In the genomic region with DNA sequence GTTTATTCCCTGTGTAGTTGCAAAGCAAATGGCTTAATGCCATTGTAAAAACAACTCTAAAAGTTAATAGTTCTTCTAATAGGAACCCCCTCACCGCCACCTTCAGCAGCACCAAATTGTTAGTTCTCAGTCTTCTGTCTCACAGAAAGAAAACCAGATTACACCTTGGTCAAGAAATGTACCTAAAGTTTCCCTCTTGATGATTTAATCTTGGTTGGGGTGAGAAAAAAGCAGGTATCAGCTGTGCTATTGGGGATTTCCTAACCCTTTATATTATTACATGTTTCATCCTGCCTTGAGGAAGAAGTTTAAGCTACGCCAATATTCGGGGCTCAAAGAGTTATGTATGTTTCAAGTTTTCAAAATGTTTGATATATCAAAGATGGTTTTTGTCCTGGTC, we compare ENCODE assay signal across 13 cellular contexts. TPM values are rescaled to one million over a fixed set of nuclear protein-coding genes. Genes with fewer than 3 reads are reported as not detected.
DNase-seq lines count a peak whose midpoint lies in the region; ATAC-seq, FAIRE-seq and TF ChIP-seq lines count a peak whose summit lies in the region.
"Had no signal": no experiment of that assay in that cellular context is flagged by ENCODE, and none has a peak within 500 bp of the region (broad histone marks: within the 10 kb centered on the region; RNA-seq: fewer than 3 reads in every experiment).

No MANE protein-coding gene starts in this region.

- in situ Hi-C loops in GM12878 (cut with MboI) = no loop called here

- ATAC-seq in activated CD4-positive, alpha-beta T cell treated with anti-CD3 and anti-CD28 coated beads for 36 hours = peak; percentile 60
- ATAC-seq in HG02798 (IDR thresholded peaks at IDR 0.05; ENCODE audit: poor library complexity, unreplicated experiment) (peak; percentile 28), GM12878 (peak; percentile 64), GM18517 (IDR thresholded peaks at IDR 0.05; ENCODE audit: unreplicated experiment) (no peak), HG02840 (IDR thresholded peaks at IDR 0.05; ENCODE audit: low FRiP score, unreplicated experiment) (no peak)
- ATAC-seq: Right ventricle myocardium inferior had no signal

- no peak overlapping the region for H3K27ac ChIP-seq in GM12878 (ENCODE audit: control insufficient read depth, insufficient read depth)
- no peak overlapping the region for H3K27ac ChIP-seq in neural progenitor cell
- no peak overlapping the region for H3K27ac ChIP-seq in ascending aorta
- H3K27ac ChIP-seq: 22Rv1; BLaER1 treated with 17β-estradiol and CSF1 and Interleukin-3, amounts not matched to agents 10 nM and 100 nM; HL-60 had no signal

- TF ChIP-seq CTCF in GM12878 (IDR thresholded peaks at IDR 0.05 in 2 of 3, conservative IDR thresholded peaks at IDR 0.05 in 1 of 3; ENCODE audit: control insufficient read depth in 2 of 3, extremely low read depth in 1 of 3, insufficient read depth in 1 of 3, low read depth in 3 of 3, low read length in 3 of 3) = no peak
- no peak for TF ChIP-seq CTCF in neural progenitor cell (IDR thresholded peaks at IDR 0.05)
- TF ChIP-seq CTCF in ascending aorta (IDR thresholded peaks at IDR 0.05) = no peak

- H3K27me3 ChIP-seq in GM12878 (replicated peaks in 1 of 2; ENCODE audit: control insufficient read depth in 2 of 2, insufficient read depth in 2 of 2, low read length in 1 of 2) (peaks cover 0 to 2% of the 10 kb centered on the region in 2 experiments; a peak in 1 of 4 replicates), neural progenitor cell (no peaks in the 10 kb centered on the region), ascending aorta (no peaks in the 10 kb centered on the region)
- H3K27me3 ChIP-seq: BLaER1 treated with 17β-estradiol and CSF1 and Interleukin-3, amounts not matched to agents 10 nM and 100 nM had no signal

- no peak for TF ChIP-seq POLR2A in GM12878 (IDR thresholded peaks at IDR 0.05; ENCODE audit: low read depth, low read length)

- H2AFZ ChIP-seq in GM12878 (ENCODE audit: control insufficient read depth, low read depth, low read length) (no peak overlapping the region), neural progenitor cell (replicated peaks) (no peak overlapping the region)

- no peak overlapping the region for H3K4me3 Mint-ChIP-seq in activated CD4-positive, alpha-beta T cell treated with anti-CD3 and anti-CD28 coated beads for 36 hours
- H3K4me3 Mint-ChIP-seq in neural progenitor cell = no peak overlapping the region

- H3K4me3 ChIP-seq in GM12878 (no peak overlapping the region), neural progenitor cell (no peak overlapping the region), ascending aorta (no peak overlapping the region)
- H3K4me3 ChIP-seq: BLaER1 treated with 17β-estradiol and CSF1 and Interleukin-3, amounts not matched to agents 10 nM and 100 nM had no signal

- DNase-seq in activated CD4-positive, alpha-beta T cell treated with anti-CD3 and anti-CD28 coated beads for 36 hours = no peak
- DNase-seq in activated CD4-positive, alpha-beta T cell treated with anti-CD3 and anti-CD28 coated beads for 1 hour = no peak
- DNase-seq in GM12878 (ENCODE audit: low read depth, low spot score) (no peak), neural progenitor cell (ENCODE audit: low spot score) (no peak), ascending aorta (ENCODE audit: low spot score in 2 of 2) (no peak)
- DNase-seq: GOT3 had no signal

- peak in 1 of 2 experiments; percentile 65; a peak in 2 of 4 replicates for TF ChIP-seq EP300 in GM12878 (IDR thresholded peaks at IDR 0.05; ENCODE audit: borderline replicate concordance in 1 of 2, control insufficient read depth in 1 of 2, low read depth in 2 of 2, low read length in 2 of 2)

- H3K4me2 ChIP-seq in GM12878 (ENCODE audit: control insufficient read depth, insufficient read depth) (no peak overlapping the region), neural progenitor cell (no peak overlapping the region)

- intact Hi-C loops in activated CD4-positive, alpha-beta T cell treated with anti-CD3 and anti-CD28 coated beads for 36 hours (cut with DNase I, micrococcal nuclease) = no loop called here
- intact Hi-C loops in GM12878 (cut with micrococcal nuclease; ENCODE audit: unreplicated experiment) = loop anchor here (2.0 kb wide), 1 partner anchor 42 kb away; no protein-coding TSS in a partner anchor
- intact Hi-C loops in ascending aorta (cut with DNase I) = loop anchor here (5.0 kb wide), 1 partner anchor 89 kb away; no protein-coding TSS in a partner anchor

- H3K36me3 Mint-ChIP-seq in activated CD4-positive, alpha-beta T cell treated with anti-CD3 and anti-CD28 coated beads for 36 hours (ENCODE audit: low read depth) = no peaks in the 10 kb centered on the region
- H3K36me3 Mint-ChIP-seq in neural progenitor cell = no peaks in the 10 kb centered on the region

- H3K36me3 ChIP-seq in GM12878 (ENCODE audit: control insufficient read depth in 2 of 2, insufficient read depth in 2 of 2, low read length in 1 of 2) (no peaks in the 10 kb centered on the region), neural progenitor cell (no peaks in the 10 kb centered on the region), ascending aorta (no peaks in the 10 kb centered on the region)
- H3K36me3 ChIP-seq: BLaER1 treated with 17β-estradiol and CSF1 and Interleukin-3, amounts not matched to agents 10 nM and 100 nM had no signal

- peaks cover 21% of the 10 kb centered on the region for H3K27me3 Mint-ChIP-seq in activated CD4-positive, alpha-beta T cell treated with anti-CD3 and anti-CD28 coated beads for 36 hours
- H3K27me3 Mint-ChIP-seq in neural progenitor cell (ENCODE audit: insufficient read depth, low read depth) = no peaks in the 10 kb centered on the region

- peaks cover 16% of the 10 kb centered on the region for H3K4me1 Mint-ChIP-seq in activated CD4-positive, alpha-beta T cell treated with anti-CD3 and anti-CD28 coated beads for 36 hours
- peaks cover 4% of the 10 kb centered on the region for H3K4me1 Mint-ChIP-seq in neural progenitor cell

- H3K9me3 ChIP-seq in GM12878 (replicated peaks; ENCODE audit: control insufficient read depth, insufficient read depth, low read length) (no peaks in the 10 kb centered on the region), neural progenitor cell (ENCODE audit: low read depth) (no peaks in the 10 kb centered on the region), ascending aorta (no peaks in the 10 kb centered on the region)
- H3K9me3 ChIP-seq: BLaER1 treated with 17β-estradiol and CSF1 and Interleukin-3, amounts not matched to agents 10 nM and 100 nM had no signal

- H3K9me3 Mint-ChIP-seq in activated CD4-positive, alpha-beta T cell treated with anti-CD3 and anti-CD28 coated beads for 36 hours (ENCODE audit: low read depth) = no peaks in the 10 kb centered on the region
- H3K9me3 Mint-ChIP-seq in neural progenitor cell = no peaks in the 10 kb centered on the region

- H3K4me1 ChIP-seq in GM12878 (ENCODE audit: control insufficient read depth, insufficient read depth, low read length) = no peaks in the 10 kb centered on the region
- no peaks in the 10 kb centered on the region for H3K4me1 ChIP-seq in neural progenitor cell
- no peaks in the 10 kb centered on the region for H3K4me1 ChIP-seq in ascending aorta

- WGBS in GM12878 (ENCODE audit: insufficient coverage, insufficient replicate concordance, low lambda C conversion rate, missing lambda C conversion rate) = 2% methylated on average over 3 of the region's 3 CpGs

- H3F3A ChIP-seq in neural progenitor cell (ENCODE audit: low read depth) = no peaks in the 10 kb centered on the region

- H3K79me2 ChIP-seq in GM12878 (ENCODE audit: control insufficient read depth, insufficient read depth, low read length) (no peaks in the 10 kb centered on the region), neural progenitor cell (ENCODE audit: low read depth) (no peaks in the 10 kb centered on the region)

- H4K20me1 ChIP-seq in GM12878 (ENCODE audit: control insufficient read depth, insufficient read depth) = no peaks in the 10 kb centered on the region
- H4K20me1 ChIP-seq in neural progenitor cell (ENCODE audit: low read depth) = no peaks in the 10 kb centered on the region
- H4K20me1 ChIP-seq: BLaER1 treated with 17β-estradiol and CSF1 and Interleukin-3, amounts not matched to agents 10 nM and 100 nM had no signal

- H3K9ac ChIP-seq in GM12878 (ENCODE audit: control insufficient read depth, insufficient read depth, low read length) (no peak overlapping the region), neural progenitor cell (peak overlapping the region; percentile 10)
- H3K9ac ChIP-seq: BLaER1 treated with 17β-estradiol and CSF1 and Interleukin-3, amounts not matched to agents 10 nM and 100 nM had no signal

- SMC1A ChIA-PET in GM12878 (lab: Charles Lee; ENCODE audit: uncharacterized antibody, unreplicated experiment) = interaction anchor here (0.6 to 2.1 kb wide), 10 partner anchors 12 to 189 kb away, joined by 3 to 6 read pairs (median 3); no protein-coding TSS in a partner anchor

- CTCF ChIA-PET in activated CD4-positive, alpha-beta T cell treated with anti-CD3 and anti-CD28 coated beads for 36 hours (lab: Charles Lee) = interaction anchor here (0.8 to 1.1 kb wide), 2 partner anchors 47 to 67 kb away, joined by 3 to 4 read pairs; no protein-coding TSS in a partner anchor
- CTCF ChIA-PET in GM12878 (lab: Yijun Ruan, JAX) = interaction anchor here (1.4 to 3.6 kb wide), 4 partner anchors 10 to 180 kb away, joined by 3 to 25 read pairs (median 5); no protein-coding TSS in a partner anchor

- POLR2A ChIA-PET in activated CD4-positive, alpha-beta T cell treated with anti-CD3 and anti-CD28 coated beads for 36 hours (lab: Charles Lee) = no interaction called here
- POLR2A ChIA-PET in GM12878 (lab: Charles Lee) = no interaction called here

- BruUV-seq in GM12878 (replicated peaks; lab: Mats Ljungman, UMichigan) = no TSS peak

- TF ChIP-seq RAD21 in GM12878 (IDR thresholded peaks at IDR 0.05; ENCODE audit: insufficient read depth, low read depth, low read length) = no peak

- no peak overlapping the region for H3K27ac Mint-ChIP-seq in activated CD4-positive, alpha-beta T cell treated with anti-CD3 and anti-CD28 coated beads for 36 hours
- no peak overlapping the region for H3K27ac Mint-ChIP-seq in neural progenitor cell

- no peak for FAIRE-seq in GM12878 (lab: Jason Lieb, UNC)

- RAD21 ChIA-PET in GM12878 (lab: Charles Lee; ENCODE audit: unreplicated experiment) = interaction anchor here (0.8 to 2.1 kb wide), 7 partner anchors 11 to 188 kb away, joined by 3 to 11 read pairs (median 4); no protein-coding TSS in a partner anchor

RNA-seq across cellular contexts. Expression of a gene that starts 17.0 kb away (rescaled TPM):
- total RNA-seq in activated CD4-positive, alpha-beta T cell treated with anti-CD3 and anti-CD28 coated beads for 36 hours = 10 to 100 TPM; 23.2 to 28.6 TPM
- total RNA-seq in GM12878 (2013; cell fraction: nucleolus; rRNA removed) = 2.9 and 5.1 TPM in 2 replicates
- total RNA-seq in GM12878 (2014; rRNA removed) (1.3 and 1.7 TPM in 2 replicates), GM12878 (2014; rRNA removed; fragmentation: Illumina TruSeq; extraction: Trizol) (0.67 and 1.1 TPM in 2 replicates), GM12878 (2021) (0.58 and 1.5 TPM in 2 replicates), neural progenitor cell (ENCODE audit: low replicate concordance) (14.7 and 23.4 TPM in 2 replicates), ascending aorta (32.5 TPM)
- 0.35 TPM for polyA plus RNA-seq in GM12878 (2011; ENCODE audit: low read depth)
- polyA plus RNA-seq in GM12878 (2011; rRNA removed) (2.3 and 4.2 TPM in 2 replicates), GM12878 (2014; fragmentation: Illumina TruSeq; extraction: Trizol) (0.60 and 0.93 TPM in 2 replicates), GM12878 (2014; fragmentation: Nextera tagmentation; extraction: Ambion mirVana) (under 1 TPM; 0.11 to 0.24 TPM), GM12878 (2014; rRNA removed) (0.47 and 1.3 TPM in 2 replicates), GM12878 (2016; fragmentation: Nextera tagmentation; extraction: Ambion mirVana) (under 1 TPM in 1 of 2 experiments, not detected in 1; 0.24 TPM)
- 3.2 and 4.4 TPM in 2 replicates for polyA plus RNA-seq in GM12878 (2011; cell fraction: cytosol; rRNA removed)
- 7.5 and 10.8 TPM in 2 replicates for polyA plus RNA-seq in GM12878 (2011; cell fraction: nucleus; rRNA removed)
- polyA plus RNA-seq in GM12878 (2012) = 0.46 and 0.51 TPM in 2 replicates
- 6.6 and 8.1 TPM in 2 replicates for polyA minus RNA-seq in GM12878 (2011; rRNA and poly(A)+ RNA removed)
- polyA minus RNA-seq in GM12878 (2011; cell fraction: cytosol; rRNA and poly(A)+ RNA removed) = 1.2 and 5.4 TPM in 2 replicates
- 3.6 and 12.3 TPM in 2 replicates for polyA minus RNA-seq in GM12878 (2011; cell fraction: nucleus; rRNA and poly(A)+ RNA removed)

RNA-seq across cellular contexts. Expression of a gene that starts 23.8 kb away (rescaled TPM):
- 10 to 100 TPM; 33.0 to 44.6 TPM for total RNA-seq in activated CD4-positive, alpha-beta T cell treated with anti-CD3 and anti-CD28 coated beads for 36 hours
- 11.6 and 13.9 TPM in 2 replicates for total RNA-seq in GM12878 (2013; cell fraction: nucleolus; rRNA removed)
- total RNA-seq in GM12878 (2014; rRNA removed) (39.0 and 41.9 TPM in 2 replicates), GM12878 (2014; rRNA removed; fragmentation: Illumina TruSeq; extraction: Trizol) (26.6 and 31.4 TPM in 2 replicates), GM12878 (2021) (47.3 and 47.4 TPM in 2 replicates), neural progenitor cell (ENCODE audit: low replicate concordance) (27.0 and 28.4 TPM in 2 replicates), ascending aorta (69.2 TPM)
- 9.5 TPM for polyA plus RNA-seq in GM12878 (2011; ENCODE audit: low read depth)
- polyA plus RNA-seq in GM12878 (2011; rRNA removed) (26.8 and 38.6 TPM in 2 replicates), GM12878 (2014; fragmentation: Illumina TruSeq; extraction: Trizol) (41.9 and 55.9 TPM in 2 replicates), GM12878 (2014; fragmentation: Nextera tagmentation; extraction: Ambion mirVana) (100 to 1,000 TPM; 102 to 119 TPM), GM12878 (2014; rRNA removed) (49.8 and 56.4 TPM in 2 replicates), GM12878 (2016; fragmentation: Nextera tagmentation; extraction: Ambion mirVana) (10 to 100 TPM; 77.7 to 78.7 TPM)
- polyA plus RNA-seq in GM12878 (2011; cell fraction: cytosol; rRNA removed) = 32.5 and 52.8 TPM in 2 replicates
- polyA plus RNA-seq in GM12878 (2011; cell fraction: nucleus; rRNA removed) = 31.8 and 39.6 TPM in 2 replicates
- 22.3 and 27.3 TPM in 2 replicates for polyA plus RNA-seq in GM12878 (2012)
- 26.9 and 34.7 TPM in 2 replicates for polyA minus RNA-seq in GM12878 (2011; rRNA and poly(A)+ RNA removed)
- polyA minus RNA-seq in GM12878 (2011; cell fraction: cytosol; rRNA and poly(A)+ RNA removed) = 7.6 and 12.8 TPM in 2 replicates
- 5.2 and 8.6 TPM in 2 replicates for polyA minus RNA-seq in GM12878 (2011; cell fraction: nucleus; rRNA and poly(A)+ RNA removed)

Comparison
In these comparisons a context has a peak if more than half of its experiments do, and no peak if none do; other contexts are left out.
1. ATAC-seq: peak in activated CD4-positive, alpha-beta T cell treated with anti-CD3 and anti-CD28 coated beads for 36 hours (single experiment), HG02798 (single experiment) and GM12878 (single experiment); none in GM18517 (single experiment) and HG02840 (single experiment).
2. intact Hi-C loops: an anchor here in GM12878 (2.0 kb wide) and ascending aorta (5.0 kb wide); none called in activated CD4-positive, alpha-beta T cell treated with anti-CD3 and anti-CD28 coated beads for 36 hours.